In genomic region chr6:132763269-132763668, GRCh38 we compare ENCODE assay signal across 9 cellular contexts. TPM values are rescaled to one million over a fixed set of nuclear protein-coding genes. Genes with fewer than 3 reads are reported as not detected.
A peak's percentile ranks its signal among the peaks of the same experiment; 100 is the strongest.
DNase-seq lines count a peak whose midpoint lies in the region; ATAC-seq and TF ChIP-seq lines count a peak whose summit lies in the region.
"Had no signal": no experiment of that assay in that cellular context is flagged by ENCODE, and none has a peak within 500 bp of the region (broad histone marks: within the 10 kb centered on the region; RNA-seq: fewer than 3 reads in every experiment).

No MANE protein-coding gene starts in this region.

- H2AFZ ChIP-seq in neuronal stem cell (ENCODE audit: low read length), result peak overlapping the region; percentile 51

- H2BK5ac ChIP-seq in neuronal stem cell (ENCODE audit: low read length), result no peak overlapping the region

- no peak overlapping the region for H3K4me2 ChIP-seq in neuronal stem cell (ENCODE audit: insufficient read depth, low read length, poor library complexity, severe bottlenecking)

- H2AK5ac ChIP-seq in neuronal stem cell (ENCODE audit: low read depth, low read length), result no peak overlapping the region

- DNase-seq in M059J (ENCODE audit: low read depth) (peak; percentile 25), neuronal stem cell (ENCODE audit: low spot score) (no peak), MG63 (no peak), foreskin melanocyte (no peak), ascending aorta (ENCODE audit: low spot score in 2 of 2) (no peak)
- DNase-seq in activated T-cell treated with anti-CD3 and anti-CD28 coated beads, Interleukin-2, amount 50 U/mL, for 4 hours, result peak; percentile 22

- H3K36me3 ChIP-seq in neuronal stem cell (replicated peaks in 1 of 2; ENCODE audit: control insufficient read depth in 2 of 2, insufficient read depth in 2 of 2, low read length in 2 of 2) (no peaks in the 10 kb centered on the region), MG63 (no peaks in the 10 kb centered on the region), ascending aorta (no peaks in the 10 kb centered on the region)

- H3K4me3 Mint-ChIP-seq in activated T-cell treated with anti-CD3 and anti-CD28 coated beads, Interleukin-2, amount 50 U/mL, for 4 hours, result peak overlapping the region; percentile 67
- H3K4me3 Mint-ChIP-seq: dendritic cell treated with granulocyte-macrophage colony-stimulating factor and Interleukin-4, amounts not matched to agents 40 ng/mL and 50 ng/mL, for 4 days had no signal

- no peak overlapping the region for H2BK12ac ChIP-seq in neuronal stem cell (ENCODE audit: low read length)

- no peak overlapping the region for H2BK15ac ChIP-seq in neuronal stem cell (ENCODE audit: low read length)

- intact Hi-C loops in ascending aorta (cut with DNase I), result no loop called here

- no peak overlapping the region for H3K4ac ChIP-seq in neuronal stem cell (ENCODE audit: low read length)

- no peak overlapping the region for H3K18ac ChIP-seq in neuronal stem cell (ENCODE audit: low read length)

- TF ChIP-seq CTCF in GM12875 (IDR thresholded peaks at IDR 0.05; ENCODE audit: borderline replicate concordance, insufficient read depth, low read depth, low read length) (no peak), ascending aorta (IDR thresholded peaks at IDR 0.05) (no peak)

- H3K27me3 Mint-ChIP-seq in activated T-cell treated with anti-CD3 and anti-CD28 coated beads, Interleukin-2, amount 50 U/mL, for 4 hours (ENCODE audit: low read depth), result no peaks in the 10 kb centered on the region
- H3K27me3 Mint-ChIP-seq: dendritic cell treated with granulocyte-macrophage colony-stimulating factor and Interleukin-4, amounts not matched to agents 40 ng/mL and 50 ng/mL, for 4 days had no signal

- no CpG with 5 or more reads among the region's 2 CpGs for WGBS in neuronal stem cell (ENCODE audit: extremely low coverage in 2 of 2, insufficient read length in 2 of 2, insufficient replicate concordance in 1 of 2), 2 donors

- H3K36me3 Mint-ChIP-seq in activated T-cell treated with anti-CD3 and anti-CD28 coated beads, Interleukin-2, amount 50 U/mL, for 4 hours (ENCODE audit: insufficient read depth), result peaks cover 5% of the 10 kb centered on the region

- H3K4me1 ChIP-seq in neuronal stem cell (ENCODE audit: control insufficient read depth in 2 of 2, insufficient read depth in 1 of 2, low read depth in 1 of 2, low read length in 2 of 2), result no peaks in the 10 kb centered on the region
- H3K4me1 ChIP-seq in ascending aorta, result peaks cover 3 to 5% of the 10 kb centered on the region in 2 donors

- peak overlapping the region; percentile 33 for H3K4me3 ChIP-seq in GM12875 (ENCODE audit: low read depth, low read length)
- H3K4me3 ChIP-seq in neuronal stem cell (ENCODE audit: low read length in 2 of 2), result no peak overlapping the region
- H3K4me3 ChIP-seq in MG63, result no peak overlapping the region
- H3K4me3 ChIP-seq in ascending aorta, result no peak overlapping the region

- no peak overlapping the region for H4K8ac ChIP-seq in neuronal stem cell (ENCODE audit: low read depth, low read length)

- H3K9ac ChIP-seq in neuronal stem cell (ENCODE audit: low read depth, low read length, poor library complexity), result no peak overlapping the region

- no peaks in the 10 kb centered on the region for H3K27me3 ChIP-seq in neuronal stem cell (ENCODE audit: control insufficient read depth in 3 of 3, insufficient read depth in 3 of 3, low read depth in 1 of 3, low read length in 3 of 3)
- no peaks in the 10 kb centered on the region for H3K27me3 ChIP-seq in MG63
- no peaks in the 10 kb centered on the region for H3K27me3 ChIP-seq in ascending aorta

- no peaks in the 10 kb centered on the region for H3K9me3 ChIP-seq in neuronal stem cell (replicated peaks in 1 of 2; ENCODE audit: control insufficient read depth in 2 of 2, insufficient read depth in 1 of 2, low read depth in 1 of 2, low read length in 2 of 2)
- H3K9me3 ChIP-seq in MG63, result no peaks in the 10 kb centered on the region
- no peaks in the 10 kb centered on the region for H3K9me3 ChIP-seq in ascending aorta

- no peak overlapping the region for H3K27ac ChIP-seq in neuronal stem cell (replicated peaks; ENCODE audit: low read length)
- no peak overlapping the region for H3K27ac ChIP-seq in ascending aorta

- H3K9me3 Mint-ChIP-seq in activated T-cell treated with anti-CD3 and anti-CD28 coated beads, Interleukin-2, amount 50 U/mL, for 4 hours, result no peaks in the 10 kb centered on the region
- H3K9me3 Mint-ChIP-seq: dendritic cell treated with granulocyte-macrophage colony-stimulating factor and Interleukin-4, amounts not matched to agents 40 ng/mL and 50 ng/mL, for 4 days had no signal

- peak; percentile 96 for ATAC-seq in GM21825 (IDR thresholded peaks at IDR 0.05; ENCODE audit: unreplicated experiment)
- peak; percentile 89 to 90 for ATAC-seq in activated T-cell treated with anti-CD3 and anti-CD28 coated beads, Interleukin-2, amount 50 U/mL, for 4 hours

- H3K79me1 ChIP-seq in neuronal stem cell (ENCODE audit: low read depth, low read length), result no peaks in the 10 kb centered on the region

- H3K23ac ChIP-seq in neuronal stem cell (ENCODE audit: low read depth, low read length, poor library complexity), result no peak overlapping the region

- H3K14ac ChIP-seq in neuronal stem cell (ENCODE audit: low read length), result no peak overlapping the region

- peaks cover 46% of the 10 kb centered on the region for H3K4me1 Mint-ChIP-seq in activated T-cell treated with anti-CD3 and anti-CD28 coated beads, Interleukin-2, amount 50 U/mL, for 4 hours (ENCODE audit: low read depth)

- no peak overlapping the region for H4K91ac ChIP-seq in neuronal stem cell (ENCODE audit: low read depth, low read length, poor library complexity)

- no peak overlapping the region for H2BK120ac ChIP-seq in neuronal stem cell (ENCODE audit: low read depth, low read length)

RNA-seq across cellular contexts. Expression of gene VNN2, which starts 5.6 kb away (rescaled TPM):
- total RNA-seq in M059J (2014; rRNA removed; shearing (Covaris generic)), result 0.32 and 1.9 TPM in 2 replicates
- 1 to 10 TPM in 2 of 3 donors, under 1 TPM in 1; 0.76 to 1.4 (median 1.2) TPM for total RNA-seq in activated T-cell treated with anti-CD3 and anti-CD28 coated beads, Interleukin-2, amount 50 U/mL, for 4 hours
- polyA plus RNA-seq in neuronal stem cell (2013, experiment 1 of 2), result not detected
- polyA plus RNA-seq in neuronal stem cell (2013, experiment 2 of 2), result not detected
- total RNA-seq in MG63 (2014; rRNA removed; shearing (Covaris generic); ENCODE audit: low replicate concordance), result not detected in 2 replicates
- total RNA-seq in ascending aorta, result 19.9 TPM

RNA-seq across cellular contexts. Expression of gene SLC18B1, which starts 35.2 kb away (rescaled TPM):
- total RNA-seq in M059J (2014; rRNA removed; shearing (Covaris generic)), result 13.8 and 19.4 TPM in 2 replicates
- 1 to 10 TPM; 3.8 to 4.5 (median 4.3) TPM for total RNA-seq in activated T-cell treated with anti-CD3 and anti-CD28 coated beads, Interleukin-2, amount 50 U/mL, for 4 hours
- polyA plus RNA-seq in neuronal stem cell (2013, experiment 1 of 2), result 5.8 TPM
- polyA plus RNA-seq in neuronal stem cell (2013, experiment 2 of 2), result 6.6 TPM
- 7.3 and 34.0 TPM in 2 replicates for total RNA-seq in MG63 (2014; rRNA removed; shearing (Covaris generic); ENCODE audit: low replicate concordance)
- total RNA-seq in ascending aorta, result 1.7 TPM

RNA-seq across cellular contexts. Expression of gene VNN1, which starts 49.4 kb away (rescaled TPM):
- 0.20 TPM in 1 of 2 replicates, not detected in the other for total RNA-seq in M059J (2014; rRNA removed; shearing (Covaris generic))
- not detected for total RNA-seq in activated T-cell treated with anti-CD3 and anti-CD28 coated beads, Interleukin-2, amount 50 U/mL, for 4 hours
- polyA plus RNA-seq in neuronal stem cell (2013, experiment 1 of 2), result not detected
- polyA plus RNA-seq in neuronal stem cell (2013, experiment 2 of 2), result not detected
- 1.1 TPM in 1 of 2 replicates, not detected in the other for total RNA-seq in MG63 (2014; rRNA removed; shearing (Covaris generic); ENCODE audit: low replicate concordance)
- not detected for total RNA-seq in ascending aorta

RNA-seq across cellular contexts. Expression of gene RPS12, which starts 51.1 kb away (rescaled TPM):
- total RNA-seq in M059J (2014; rRNA removed; shearing (Covaris generic)), result 1,221 and 1,446 TPM in 2 replicates
- 1,000 to 10,000 TPM; 1,815 to 1,961 (median 1,864) TPM for total RNA-seq in activated T-cell treated with anti-CD3 and anti-CD28 coated beads, Interleukin-2, amount 50 U/mL, for 4 hours
- 2,647 TPM for polyA plus RNA-seq in neuronal stem cell (2013, experiment 1 of 2)
- 2,677 TPM for polyA plus RNA-seq in neuronal stem cell (2013, experiment 2 of 2)
- 1,680 and 1,976 TPM in 2 replicates for total RNA-seq in MG63 (2014; rRNA removed; shearing (Covaris generic); ENCODE audit: low replicate concordance)
- 466 TPM for total RNA-seq in ascending aorta

Comparison
In these comparisons a context has a peak if more than half of its experiments do, and no peak if none do; other contexts are left out.
1. DNase-seq: peak in M059J (single experiment) and activated T-cell treated with anti-CD3 and anti-CD28 coated beads, Interleukin-2, amount 50 U/mL, for 4 hours (single experiment); none in neuronal stem cell (single experiment), MG63 (single experiment), foreskin melanocyte (single experiment) and ascending aorta (0 of 2).